19 cellular contexts compared by ENCODE assay signal in genomic region chr1:69409731-69410456, GRCh38.
"Had no signal": no experiment of that assay in that cellular context is flagged by ENCODE, and none has a peak within 500 bp of the region (broad histone marks: within the 10 kb centered on the region; RNA-seq: fewer than 3 reads in every experiment).

No MANE protein-coding gene starts in this region.

- H3K27ac ChIP-seq: coronary artery, dorsolateral prefrontal cortex, heart left ventricle, neural progenitor cell, pancreas, tibial artery had no signal

- H3K4me3 Mint-ChIP-seq: natural killer cell treated with Interleukin-12 subunit alpha and Interleukin-12 subunit beta and Interleukin-15 and Interleukin-18, amount 100 ng/mL, for 72 hours; neural progenitor cell; stimulated activated naive CD8-positive, alpha-beta T cell treated with anti-CD3 and anti-CD28 coated beads, Interleukin-15, Interleukin-2, amounts not matched to agents 100 ng/mL and 50 ng/mL, for 24 hours had no signal

- ATAC-seq: left lobe of liver, mucosa of descending colon, pancreas, right cardiac atrium had no signal

- H3K4me1 ChIP-seq: neural progenitor cell, tibial artery had no signal

- H3K4me3 ChIP-seq: coronary artery, dorsolateral prefrontal cortex, heart left ventricle, mucosa of descending colon, neural progenitor cell, pancreas, smooth muscle cell, tibial artery had no signal

- DNase-seq: effector CD8-positive, alpha-beta T cell; hypothalamus; mucosa of descending colon; nucleus accumbens; stimulated activated CD4-positive, alpha-beta T cell treated with anti-CD3 and anti-CD28 coated beads, Interleukin-2, amount 100 ng/mL, for 48 hours; tibial artery had no signal

- FAIRE-seq: frontal cortex, islet of Langerhans, pancreas had no signal

- H3K36me3 Mint-ChIP-seq: natural killer cell treated with Interleukin-12 subunit alpha and Interleukin-12 subunit beta and Interleukin-15 and Interleukin-18, amount 100 ng/mL, for 72 hours; neural progenitor cell had no signal

- H3K27me3 Mint-ChIP-seq: natural killer cell treated with Interleukin-12 subunit alpha and Interleukin-12 subunit beta and Interleukin-15 and Interleukin-18, amount 100 ng/mL, for 72 hours; progenitor cell of endocrine pancreas; stimulated activated naive CD8-positive, alpha-beta T cell treated with anti-CD3 and anti-CD28 coated beads, Interleukin-15, Interleukin-2, amounts not matched to agents 100 ng/mL and 50 ng/mL, for 24 hours had no signal

- H3K4me2 ChIP-seq: neural progenitor cell, smooth muscle cell had no signal

- H3K9me3 Mint-ChIP-seq: neural progenitor cell had no signal

- H3K27ac Mint-ChIP-seq: natural killer cell treated with Interleukin-12 subunit alpha and Interleukin-12 subunit beta and Interleukin-15 and Interleukin-18, amount 100 ng/mL, for 72 hours; neural progenitor cell; progenitor cell of endocrine pancreas; stimulated activated naive CD8-positive, alpha-beta T cell treated with anti-CD3 and anti-CD28 coated beads, Interleukin-15, Interleukin-2, amounts not matched to agents 100 ng/mL and 50 ng/mL, for 24 hours had no signal

- H3K9ac ChIP-seq: neural progenitor cell had no signal

- H3K36me3 ChIP-seq: heart left ventricle, neural progenitor cell, pancreas, tibial artery had no signal

- H3K9me3 ChIP-seq: mucosa of descending colon, pancreas, tibial artery had no signal

- H3K4me1 Mint-ChIP-seq: neural progenitor cell had no signal

- H3K27me3 ChIP-seq: dorsolateral prefrontal cortex, heart left ventricle, neural progenitor cell, pancreas, tibial artery had no signal

- H2AFZ ChIP-seq: neural progenitor cell had no signal
